22 cellular contexts compared by ENCODE assay signal in genomic region chr1:5109652-5110051, GRCh38.
"Had no signal": no experiment of that assay in that cellular context is flagged by ENCODE, and none has a peak within 500 bp of the region (broad histone marks: within the 10 kb centered on the region; RNA-seq: fewer than 3 reads in every experiment).

No MANE protein-coding gene starts in this region.

- FAIRE-seq: endothelial cell of umbilical vein had no signal

- H3K4me1 Mint-ChIP-seq: activated B cell treated with CpG ODN at 0.5 μM for 24 hours; stimulated activated naive B cell treated with anti-CD40 and anti-IgM and Interleukin-4, amounts not matched to agents 10 μg/mL and 1 μg/mL and 100 μg/mL, for 72 hours had no signal

- H3K4me1 ChIP-seq: foreskin keratinocyte, right atrium auricular region, tibial nerve, uterus had no signal

- DNase-seq: activated B cell treated with CpG ODN at 0.5 μM for 24 hours; activated CD4-positive, alpha-beta T cell treated with anti-CD3 and anti-CD28 coated beads, Interleukin-2, amount 50 U/mL, for 1 hour; activated CD8-positive, alpha-beta memory T cell treated with anti-CD3 and anti-CD28 coated beads for 24 hours; activated gamma-delta T cell treated with Interleukin-2 at 50 U/mL for 16 hours; activated naive CD8-positive, alpha-beta T cell treated with anti-CD3 and anti-CD28 coated beads, Interleukin-2, amount 10 ng/mL, durations not matched to agents 7 days and 5 days; anterior cingulate cortex; brain microvascular endothelial cell; cortex of kidney; effector CD8-positive, alpha-beta T cell; foreskin keratinocyte; mesendoderm; natural killer cell; nucleus accumbens; stimulated activated CD4-positive, alpha-beta T cell treated with anti-CD3 and anti-CD28 coated beads, Interleukin-15, amount 100 ng/mL, for 24 hours; stimulated activated CD4-positive, alpha-beta T cell treated with anti-CD3 and anti-CD28 coated beads, Interleukin-4, amount 100 ng/mL, for 1 hour; stimulated activated naive B cell treated with anti-CD40 and anti-IgM and Interleukin-4, amounts not matched to agents 10 μg/mL and 1 μg/mL and 100 μg/mL, for 72 hours; uterus had no signal

- ATAC-seq: foreskin keratinocyte; natural killer cell; stimulated activated naive B cell treated with anti-CD40 and anti-IgM and Interleukin-4, amounts not matched to agents 10 μg/mL and 1 μg/mL and 100 μg/mL, for 72 hours had no signal

- H3K27ac Mint-ChIP-seq: activated B cell treated with CpG ODN at 0.5 μM for 24 hours; natural killer cell; stimulated activated naive B cell treated with anti-CD40 and anti-IgM and Interleukin-4, amounts not matched to agents 10 μg/mL and 1 μg/mL and 100 μg/mL, for 72 hours had no signal

- H3K27ac ChIP-seq: brain microvascular endothelial cell, foreskin keratinocyte, right atrium auricular region, skin epidermis, tibial nerve, uterus had no signal

- H3K4me3 ChIP-seq: right atrium auricular region, skin epidermis, tibial nerve, uterus had no signal

- H3K36me3 ChIP-seq: brain microvascular endothelial cell, right atrium auricular region, tibial nerve, uterus had no signal

- H3K9me3 ChIP-seq: right atrium auricular region, tibial nerve, uterus had no signal

- H3K4me3 Mint-ChIP-seq: activated B cell treated with CpG ODN at 0.5 μM for 24 hours; central memory CD8-positive, alpha-beta T cell; natural killer cell; stimulated activated naive B cell treated with anti-CD40 and anti-IgM and Interleukin-4, amounts not matched to agents 10 μg/mL and 1 μg/mL and 100 μg/mL, for 72 hours had no signal

- H3K9me3 Mint-ChIP-seq: activated B cell treated with CpG ODN at 0.5 μM for 24 hours; central memory CD8-positive, alpha-beta T cell; natural killer cell; stimulated activated naive B cell treated with anti-CD40 and anti-IgM and Interleukin-4, amounts not matched to agents 10 μg/mL and 1 μg/mL and 100 μg/mL, for 72 hours had no signal
